In genomic region chr2:127796389-127796788, GRCh38 we compare ENCODE assay signal across 1 cellular context.
TF ChIP-seq lines count a peak whose summit lies in the region.

No MANE protein-coding gene starts in this region.

TF ChIP-seq in HCT116, 20 proteins besides CTCF, POLR2A, EP300 and RAD21 (continued from another document):
- TF ChIP-seq EZH2phosphoT487 (IDR thresholded peaks at IDR 0.05; ENCODE audit: borderline replicate concordance), result no peak
